In genomic region chr5:14011089-14012004, GRCh38 we compare ENCODE assay signal across 8 cellular contexts.
DNase-seq lines count a peak whose midpoint lies in the region; ATAC-seq lines count a peak whose summit lies in the region.

No MANE protein-coding gene starts in this region.

- H3K9me3 ChIP-seq in mucosa of stomach (ENCODE audit: control insufficient read depth, low read length) = no peaks in the 10 kb centered on the region

- peaks cover 10% of the 10 kb centered on the region for H3K4me1 Mint-ChIP-seq in stimulated activated naive CD8-positive, alpha-beta T cell treated with anti-CD3 and anti-CD28 coated beads, Interleukin-15, Interleukin-2, amounts not matched to agents 100 ng/mL and 50 ng/mL, for 24 hours (ENCODE audit: low read depth)

- H3K9ac ChIP-seq in mucosa of stomach (ENCODE audit: low read length) = peak overlapping the region; percentile 70

- peaks cover 39% of the 10 kb centered on the region for H3K27me3 Mint-ChIP-seq in stimulated activated naive CD8-positive, alpha-beta T cell treated with anti-CD3 and anti-CD28 coated beads, Interleukin-15, Interleukin-2, amounts not matched to agents 100 ng/mL and 50 ng/mL, for 24 hours

- H3K36me3 Mint-ChIP-seq in stimulated activated naive CD8-positive, alpha-beta T cell treated with anti-CD3 and anti-CD28 coated beads, Interleukin-15, Interleukin-2, amounts not matched to agents 100 ng/mL and 50 ng/mL, for 24 hours (ENCODE audit: low read depth) = no peaks in the 10 kb centered on the region

- peak overlapping the region; percentile 63 for H3K4me3 ChIP-seq in mucosa of stomach (ENCODE audit: low read length)

- peaks cover 13% of the 10 kb centered on the region for H3K4me1 ChIP-seq in mucosa of stomach (ENCODE audit: control insufficient read depth, insufficient read depth, low read length)

- H3K4me3 Mint-ChIP-seq in stimulated activated naive CD8-positive, alpha-beta T cell treated with anti-CD3 and anti-CD28 coated beads, Interleukin-15, Interleukin-2, amounts not matched to agents 100 ng/mL and 50 ng/mL, for 24 hours = peak overlapping the region; percentile 79

- no peak overlapping the region for H3K27ac Mint-ChIP-seq in stimulated activated naive CD8-positive, alpha-beta T cell treated with anti-CD3 and anti-CD28 coated beads, Interleukin-15, Interleukin-2, amounts not matched to agents 100 ng/mL and 50 ng/mL, for 24 hours

- ATAC-seq in GM19351 (IDR thresholded peaks at IDR 0.05; ENCODE audit: unreplicated experiment) = peak; percentile 91
- ATAC-seq in HG03432 (IDR thresholded peaks at IDR 0.05; ENCODE audit: unreplicated experiment) = peak; percentile 96

- H3K9me3 Mint-ChIP-seq in stimulated activated naive CD8-positive, alpha-beta T cell treated with anti-CD3 and anti-CD28 coated beads, Interleukin-15, Interleukin-2, amounts not matched to agents 100 ng/mL and 50 ng/mL, for 24 hours = no peaks in the 10 kb centered on the region

- peak; percentile 99 for DNase-seq in COLO668 (lab: John Stamatoyannopoulos, UW; ENCODE audit: unreplicated experiment)
- DNase-seq in NCI-H446 treated with DMSO at 0.1 percent for 48 hours (lab: John Stamatoyannopoulos, UW) = peak; percentile 88
- DNase-seq in activated CD8-positive, alpha-beta memory T cell treated with anti-CD3 and anti-CD28 coated beads, Interleukin-2, amount 50 U/mL, for 4 hours = peak; percentile 16
- DNase-seq in fibroblast of gingiva (ENCODE audit: low read depth) = peak; percentile 86

- no peaks in the 10 kb centered on the region for H3K36me3 ChIP-seq in mucosa of stomach (ENCODE audit: control insufficient read depth, insufficient read depth, low read length)

- H3K27me3 ChIP-seq in mucosa of stomach (ENCODE audit: control insufficient read depth, insufficient read depth, low read length) = no peaks in the 10 kb centered on the region

Comparison
In these comparisons a context has a peak if more than half of its experiments do, and no peak if none do; other contexts are left out.
1. Peak in every context shown above with its lines: DNase-seq, ATAC-seq and H3K4me3 ChIP-seq.
2. DNase-seq: peak in every context shown above with its lines; median percentile 99 in COLO668; 88 in NCI-H446 treated with DMSO at 0.1 percent for 48 hours; 86 in fibroblast of gingiva; 16 in activated CD8-positive, alpha-beta memory T cell treated with anti-CD3 and anti-CD28 coated beads, Interleukin-2, amount 50 U/mL, for 4 hours.